ENCODE assay signal across 8 cellular contexts in genomic region chr5:115542651-115543364, GRCh38. TPM values are rescaled to one million over a fixed set of nuclear protein-coding genes. Genes with fewer than 3 reads are reported as not detected.
DNase-seq lines count a peak whose midpoint lies in the region; ATAC-seq and TF ChIP-seq lines count a peak whose summit lies in the region.

No MANE protein-coding gene starts in this region.

- peaks cover 37 to 49% of the 10 kb centered on the region in 2 donors for H3K36me3 Mint-ChIP-seq in CD14-positive monocyte
- H3K36me3 Mint-ChIP-seq in natural killer cell treated with Interleukin-12 subunit alpha and Interleukin-12 subunit beta and Interleukin-15 and Interleukin-18, amount 100 ng/mL, for 72 hours: peaks cover 46% of the 10 kb centered on the region

- peak overlapping the region; percentile 92 to 95 for H3K4me3 Mint-ChIP-seq in CD14-positive monocyte
- peak overlapping the region; percentile 93 for H3K4me3 Mint-ChIP-seq in natural killer cell treated with Interleukin-12 subunit alpha and Interleukin-12 subunit beta and Interleukin-15 and Interleukin-18, amount 100 ng/mL, for 72 hours

- no peak for DNase-seq in CD14-positive monocyte (ENCODE audit: low spot score)
- DNase-seq in LNCaP clone FGC (ENCODE audit: low read depth): no peak
- no peak for DNase-seq in coronary artery (ENCODE audit: low spot score)
- no peak for DNase-seq in natural killer cell treated with Interleukin-12 subunit alpha and Interleukin-12 subunit beta and Interleukin-15 and Interleukin-18, amount 100 ng/mL, for 72 hours (ENCODE audit: low spot score)
- no peak for DNase-seq in hepatic stellate cell (ENCODE audit: low spot score)
- DNase-seq in NCI-H524 treated with DMSO at 0.1 percent for 48 hours (lab: John Stamatoyannopoulos, UW): no peak
- no peak for DNase-seq in DMS114 treated with DMSO at 0.1 percent for 48 hours (lab: John Stamatoyannopoulos, UW; ENCODE audit: unreplicated experiment)

- TF ChIP-seq CTCF in CD14-positive monocyte (IDR thresholded peaks at IDR 0.05): no peak
- TF ChIP-seq CTCF in LNCaP clone FGC (IDR thresholded peaks at IDR 0.05; ENCODE audit: control insufficient read depth, extremely low read depth, insufficient read depth): no peak
- no peak for TF ChIP-seq CTCF in coronary artery (IDR thresholded peaks at IDR 0.05)

- intact Hi-C loops in CD14-positive monocyte (cut with micrococcal nuclease): loop anchor here in 1 of 2 donors (5.0 to 10.0 kb wide), 2 partner anchors 62 to 81 kb away; partner anchors contain the start of gene TICAM2

- peak overlapping the region; percentile 64 for H3K4me3 ChIP-seq in LNCaP clone FGC (ENCODE audit: low read depth, low read length)
- H3K4me3 ChIP-seq in coronary artery: peak overlapping the region; percentile 87

- peak overlapping the region; percentile 97 to 100 for H3K27ac ChIP-seq in coronary artery

- no peak for ATAC-seq in natural killer cell treated with Interleukin-12 subunit alpha and Interleukin-12 subunit beta and Interleukin-15 and Interleukin-18, amount 100 ng/mL, for 72 hours
- ATAC-seq in HG03139 (IDR thresholded peaks at IDR 0.05; ENCODE audit: unreplicated experiment): no peak

- H3K27ac Mint-ChIP-seq in CD14-positive monocyte: peak overlapping the region; percentile 94 to 99 (median 98)
- H3K27ac Mint-ChIP-seq in natural killer cell treated with Interleukin-12 subunit alpha and Interleukin-12 subunit beta and Interleukin-15 and Interleukin-18, amount 100 ng/mL, for 72 hours: peak overlapping the region; percentile 92 to 93

- H3K9me3 Mint-ChIP-seq in CD14-positive monocyte: peaks cover 1 to 11% (median 8%) of the 10 kb centered on the region in 7 donors
- no peaks in the 10 kb centered on the region for H3K9me3 Mint-ChIP-seq in natural killer cell treated with Interleukin-12 subunit alpha and Interleukin-12 subunit beta and Interleukin-15 and Interleukin-18, amount 100 ng/mL, for 72 hours

- peaks cover 58% of the 10 kb centered on the region for H3K4me1 Mint-ChIP-seq in CD14-positive monocyte
- peaks cover 50 to 60% of the 10 kb centered on the region in 2 donors for H3K4me1 Mint-ChIP-seq in natural killer cell treated with Interleukin-12 subunit alpha and Interleukin-12 subunit beta and Interleukin-15 and Interleukin-18, amount 100 ng/mL, for 72 hours (ENCODE audit: low read depth in 2 of 2)

- H3K27me3 Mint-ChIP-seq in CD14-positive monocyte (ENCODE audit: low read depth in 3 of 3): no peaks in the 10 kb centered on the region
- H3K27me3 Mint-ChIP-seq in natural killer cell treated with Interleukin-12 subunit alpha and Interleukin-12 subunit beta and Interleukin-15 and Interleukin-18, amount 100 ng/mL, for 72 hours: no peaks in the 10 kb centered on the region

RNA-seq across cellular contexts. Expression of gene FEM1C, which starts 1.8 kb away (rescaled TPM):
- polyA plus RNA-seq in CD14-positive monocyte: 1 to 10 TPM; 2.5 to 2.6 TPM
- 10 to 100 TPM; 17.1 to 30.8 TPM for total RNA-seq in natural killer cell treated with Interleukin-12 subunit alpha and Interleukin-12 subunit beta and Interleukin-15 and Interleukin-18, amount 100 ng/mL, for 72 hours

RNA-seq across cellular contexts. Expression of gene TICAM2, which starts 59.5 kb away (rescaled TPM):
- polyA plus RNA-seq in CD14-positive monocyte: 10 to 100 TPM; 14.6 to 25.1 TPM
- 10 to 100 TPM in 1 of 2 donors, 1 to 10 TPM in 1; 6.1 to 11.1 TPM for total RNA-seq in natural killer cell treated with Interleukin-12 subunit alpha and Interleukin-12 subunit beta and Interleukin-15 and Interleukin-18, amount 100 ng/mL, for 72 hours
